In genomic region chr21:33025471-33026298, GRCh38 we compare ENCODE assay signal across 8 cellular contexts.
DNase-seq lines count a peak whose midpoint lies in the region; ATAC-seq lines count a peak whose summit lies in the region.

TSS of gene OLIG2 (plus strand) at chr21:33025935. CDS start at chr21:33026863, 928 bp downstream.

- ATAC-seq in HG02763 (IDR thresholded peaks at IDR 0.05; ENCODE audit: unreplicated experiment) (no peak), HG02623 (IDR thresholded peaks at IDR 0.05; ENCODE audit: unreplicated experiment) (no peak), GM19397 (IDR thresholded peaks at IDR 0.05; ENCODE audit: unreplicated experiment) (no peak)

- DNase-seq in NCI-H2081 (lab: John Stamatoyannopoulos, UW) (peak; percentile 52 to 59), NCI-H2081 treated with DMSO at 0.1 percent for 48 hours (lab: John Stamatoyannopoulos, UW) (no peak), NCI-H82 (lab: John Stamatoyannopoulos, UW) (peak; percentile 99), globus pallidus (ENCODE audit: low spot score) (peak; percentile 99), skeletal muscle cell (ENCODE audit: low read depth) (no peak)

- H3K4me3 ChIP-seq in skeletal muscle cell (ENCODE audit: low read depth, low read length): peak within 1 kb of the TSS; percentile 9

Comparison
In these comparisons a context has a peak if more than half of its experiments do, and no peak if none do; other contexts are left out.
1. DNase-seq: peak in NCI-H2081 (2 of 2), NCI-H82 (single experiment) and globus pallidus (single experiment); none in NCI-H2081 treated with DMSO at 0.1 percent for 48 hours (single experiment) and skeletal muscle cell (single experiment).